ENCODE assay signal across 23 cellular contexts in genomic region chr6:136673571-136673970, GRCh38.
A peak's percentile ranks its signal among the peaks of the same experiment; 100 is the strongest.
DNase-seq lines count a peak whose midpoint lies in the region; ATAC-seq and TF ChIP-seq lines count a peak whose summit lies in the region.
"Had no signal": no experiment of that assay in that cellular context is flagged by ENCODE, and none has a peak within 500 bp of the region (broad histone marks: within the 10 kb centered on the region; RNA-seq: fewer than 3 reads in every experiment).

No MANE protein-coding gene starts in this region.

- H3K9me3 ChIP-seq in osteoblast (ENCODE audit: low read depth, low read length), result no peaks in the 10 kb centered on the region
- H3K9me3 ChIP-seq: A549, Caco-2 had no signal

- DNase-seq in Calu3 (no peak), osteoblast (ENCODE audit: insufficient read length, low spot score, missing footprints) (peak; percentile 63), immature natural killer cell (no peak), hepatic stellate cell (ENCODE audit: low spot score) (no peak)
- no peak for DNase-seq in activated naive CD4-positive, alpha-beta T cell treated with anti-CD3 and anti-CD28 coated beads, Interleukin-2, amount 50 U/mL, for 16 hours
- DNase-seq: AML-193; Caco-2; CD4-positive, alpha-beta T cell; CD8-positive, alpha-beta T cell; DMS 273 treated with DMSO at 0.1 percent for 48 hours; DMS153; DMS53; DMS79; DND-41; EL; GDM1 had no signal

- H3K27ac ChIP-seq in osteoblast (ENCODE audit: low read depth, low read length), result no peak overlapping the region
- H3K27ac ChIP-seq: 22Rv1; A549; BLaER1 treated with 17β-estradiol and CSF1 and Interleukin-3, amounts not matched to agents 10 nM and 100 nM; C4-2B had no signal

- peaks cover 8% of the 10 kb centered on the region for H3K36me3 Mint-ChIP-seq in Calu3 (ENCODE audit: insufficient read depth, unreplicated experiment)
- peaks cover 30% of the 10 kb centered on the region for H3K36me3 Mint-ChIP-seq in activated T-helper 17 cell treated with anti-CD3 and anti-CD28 coated beads, Interleukin-2, amount 50 U/mL, for 72 hours (ENCODE audit: low read depth)
- H3K36me3 Mint-ChIP-seq in immature natural killer cell, result peaks cover 5 to 8% (median 7%) of the 10 kb centered on the region in 3 donors

- H3K4me3 Mint-ChIP-seq in Calu3 (ENCODE audit: low read depth, unreplicated experiment) (no peak overlapping the region), immature natural killer cell (no peak overlapping the region)
- H3K4me3 Mint-ChIP-seq in activated T-helper 17 cell treated with anti-CD3 and anti-CD28 coated beads, Interleukin-2, amount 50 U/mL, for 72 hours, result no peak overlapping the region
- H3K4me3 Mint-ChIP-seq: B cell; CD4-positive, alpha-beta T cell; CD8-positive, alpha-beta T cell had no signal

- no peaks in the 10 kb centered on the region for H4K20me1 ChIP-seq in osteoblast (ENCODE audit: insufficient read depth, low read length)
- H4K20me1 ChIP-seq: BLaER1 treated with 17β-estradiol and CSF1 and Interleukin-3, amounts not matched to agents 10 nM and 100 nM had no signal

- H3K27ac Mint-ChIP-seq in Calu3 (ENCODE audit: unreplicated experiment), result peak overlapping the region; percentile 14
- peak overlapping the region; percentile 2 for H3K27ac Mint-ChIP-seq in activated T-helper 17 cell treated with anti-CD3 and anti-CD28 coated beads, Interleukin-2, amount 50 U/mL, for 72 hours
- H3K27ac Mint-ChIP-seq in immature natural killer cell, result no peak overlapping the region
- H3K27ac Mint-ChIP-seq: B cell; CD4-positive, alpha-beta T cell; CD8-positive, alpha-beta T cell had no signal

- H3K9me3 Mint-ChIP-seq in Calu3 (ENCODE audit: low read depth, unreplicated experiment) (no peaks in the 10 kb centered on the region), immature natural killer cell (no peaks in the 10 kb centered on the region)
- H3K9me3 Mint-ChIP-seq in activated T-helper 17 cell treated with anti-CD3 and anti-CD28 coated beads, Interleukin-2, amount 50 U/mL, for 72 hours, result no peaks in the 10 kb centered on the region

- H3K79me2 ChIP-seq in osteoblast (ENCODE audit: insufficient read depth, low read length), result no peaks in the 10 kb centered on the region

- H3K4me3 ChIP-seq in osteoblast (ENCODE audit: insufficient read depth, low read length), result no peak overlapping the region
- H3K4me3 ChIP-seq: A549; BLaER1 treated with 17β-estradiol and CSF1 and Interleukin-3, amounts not matched to agents 10 nM and 100 nM; GM12878 had no signal

- ATAC-seq in activated T-helper 17 cell treated with anti-CD3 and anti-CD28 coated beads, Interleukin-2, amount 50 U/mL, for 72 hours (replicated peaks), result no peak
- ATAC-seq: A549; CD8-positive, alpha-beta T cell; GM12878 had no signal

- H3K4me1 Mint-ChIP-seq in Calu3 (ENCODE audit: low read depth, unreplicated experiment) (peaks cover 8% of the 10 kb centered on the region), immature natural killer cell (peaks cover 0 to 1% of the 10 kb centered on the region in 2 donors)
- H3K4me1 Mint-ChIP-seq in activated T-helper 17 cell treated with anti-CD3 and anti-CD28 coated beads, Interleukin-2, amount 50 U/mL, for 72 hours, result no peaks in the 10 kb centered on the region
- H3K4me1 Mint-ChIP-seq: B cell had no signal

- BruUV-seq in Calu3 (replicated peaks; lab: Mats Ljungman, UMichigan), result no TSS peak

- H3K36me3 ChIP-seq in osteoblast (ENCODE audit: insufficient read depth, low read length), result no peaks in the 10 kb centered on the region

- no peak overlapping the region for H2AFZ ChIP-seq in osteoblast (ENCODE audit: low read length)

- H3K4me1 ChIP-seq in osteoblast (ENCODE audit: insufficient read depth, low read length), result peaks cover 17% of the 10 kb centered on the region

- H3K27me3 Mint-ChIP-seq in Calu3 (ENCODE audit: unreplicated experiment) (no peaks in the 10 kb centered on the region), immature natural killer cell (ENCODE audit: low read depth in 3 of 3) (peaks cover 0 to 3% (median 0%) of the 10 kb centered on the region in 3 donors)
- no peaks in the 10 kb centered on the region for H3K27me3 Mint-ChIP-seq in activated T-helper 17 cell treated with anti-CD3 and anti-CD28 coated beads, Interleukin-2, amount 50 U/mL, for 72 hours
- H3K27me3 Mint-ChIP-seq: B cell; CD4-positive, alpha-beta T cell had no signal

- no peak overlapping the region for H3K4me2 ChIP-seq in osteoblast (ENCODE audit: insufficient read depth, low read length)
- H3K4me2 ChIP-seq: A549; BLaER1 treated with 17β-estradiol and CSF1 and Interleukin-3, amounts not matched to agents 10 nM and 100 nM had no signal

- TF ChIP-seq CTCF in Calu3 (IDR thresholded peaks at IDR 0.05; ENCODE audit: unreplicated experiment) (no peak), osteoblast (IDR thresholded peaks at IDR 0.05; ENCODE audit: extremely low read depth, low read depth, low read length) (no peak)

- CTCF ChIA-PET in Calu3 (lab: Charles Lee), result no interaction called here

- no peaks in the 10 kb centered on the region for H3K27me3 ChIP-seq in osteoblast (ENCODE audit: insufficient read depth, low read length)
- H3K27me3 ChIP-seq: BLaER1 treated with 17β-estradiol and CSF1 and Interleukin-3, amounts not matched to agents 10 nM and 100 nM had no signal

- intact Hi-C loops in Calu3 (cut with micrococcal nuclease; ENCODE audit: unreplicated experiment), result no loop called here

Comparison
In these comparisons a context has a peak if more than half of its experiments do, and no peak if none do; other contexts are left out.
1. H3K27ac Mint-ChIP-seq: peak in Calu3 (single experiment) and activated T-helper 17 cell treated with anti-CD3 and anti-CD28 coated beads, Interleukin-2, amount 50 U/mL, for 72 hours (single experiment); none in immature natural killer cell (0 of 6).